2 cellular contexts compared by ENCODE assay signal in the genomic region with DNA sequence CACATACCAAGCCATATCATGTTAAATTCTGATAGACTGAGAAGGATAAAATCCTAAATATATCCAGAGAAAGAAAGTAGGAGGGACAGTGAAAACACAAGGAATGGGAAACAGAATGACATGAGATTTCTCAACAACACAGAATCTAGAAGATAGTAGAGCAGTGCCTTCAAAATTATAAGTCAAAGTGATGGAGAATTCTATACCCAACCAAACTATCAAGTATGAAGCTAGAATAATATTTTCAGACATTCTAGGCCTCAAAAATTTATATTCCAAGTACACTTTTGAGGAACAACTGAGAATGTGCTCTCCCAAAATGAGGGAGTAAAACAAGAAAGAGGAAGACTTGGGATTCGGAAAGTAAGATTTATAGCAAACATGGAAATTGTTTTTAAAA.
TF ChIP-seq lines count a peak whose summit lies in the region.

No MANE protein-coding gene starts in this region.

TF ChIP-seq in HepG2, 621 proteins besides CTCF, POLR2A, EP300 and RAD21:
- peak; percentile 96; the same call in 1 of the 2 replicates for TF ChIP-seq ZFP1 (CRISPR knock-in tag; IDR thresholded peaks at IDR 0.05)
- TF ChIP-seq, protein P1, sequence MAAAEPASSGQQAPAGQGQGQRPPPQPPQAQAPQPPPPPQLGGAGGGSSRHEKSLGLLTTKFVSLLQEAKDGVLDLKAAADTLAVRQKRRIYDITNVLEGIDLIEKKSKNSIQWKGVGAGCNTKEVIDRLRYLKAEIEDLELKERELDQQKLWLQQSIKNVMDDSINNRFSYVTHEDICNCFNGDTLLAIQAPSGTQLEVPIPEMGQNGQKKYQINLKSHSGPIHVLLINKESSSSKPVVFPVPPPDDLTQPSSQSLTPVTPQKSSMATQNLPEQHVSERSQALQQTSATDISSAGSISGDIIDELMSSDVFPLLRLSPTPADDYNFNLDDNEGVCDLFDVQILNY (CRISPR knock-in tag; conservative IDR thresholded peaks at IDR 0.05) = no peak

TF ChIP-seq in K562, 482 proteins besides CTCF, POLR2A, EP300 and RAD21:
- TF ChIP-seq ZC3H4 (CRISPR knock-in tag; IDR thresholded peaks at IDR 0.05; ENCODE audit: borderline replicate concordance) (no peak), ZFP1 (CRISPR knock-in tag; IDR thresholded peaks at IDR 0.05) (peak; percentile 91)
